Comparison of ENCODE assay signal across 18 cellular contexts in the genomic region with DNA sequence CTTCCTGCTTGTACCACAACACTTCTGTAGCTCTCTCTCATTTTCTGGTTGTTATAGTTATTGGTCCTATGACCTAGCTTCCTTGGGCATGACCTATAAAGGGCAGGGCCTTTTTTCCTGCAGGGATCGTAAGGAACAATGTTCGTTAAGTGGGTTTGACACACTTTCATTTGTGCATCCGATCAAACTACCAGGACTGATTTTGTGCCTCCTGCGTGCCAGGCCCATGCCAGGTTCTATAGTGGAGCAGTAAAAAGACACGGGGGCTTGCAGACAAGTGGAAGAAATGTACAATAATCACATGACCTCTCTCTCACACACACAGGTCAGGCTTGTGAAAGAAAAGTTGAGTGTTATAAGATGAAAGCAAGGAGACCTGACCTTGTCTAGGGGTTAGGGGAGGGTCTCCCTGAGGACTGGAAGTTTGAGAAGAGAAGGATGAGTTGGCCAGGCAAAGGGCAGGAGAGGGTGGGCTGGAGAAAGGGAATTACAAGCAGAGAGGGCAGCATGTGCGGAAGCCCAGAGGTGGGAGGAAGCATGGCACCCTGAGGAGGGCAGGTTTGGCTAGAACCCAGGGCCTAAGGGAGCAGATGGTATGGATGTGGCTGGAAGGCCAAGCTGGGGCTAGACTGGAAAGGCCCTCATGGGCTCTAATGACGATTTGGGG.
"Had no signal": no experiment of that assay in that cellular context is flagged by ENCODE, and none has a peak within 500 bp of the region (broad histone marks: within the 10 kb centered on the region; RNA-seq: fewer than 3 reads in every experiment).

No MANE protein-coding gene starts in this region.

- H3K27ac Mint-ChIP-seq: stimulated activated effector memory CD8-positive, alpha-beta T cell treated with anti-CD3 and anti-CD28 coated beads, Interleukin-12 subunit alpha, Interleukin-12 subunit beta, amount 100 ng/mL, for 72 hours had no signal

- H3K4me3 Mint-ChIP-seq: stimulated activated effector memory CD8-positive, alpha-beta T cell treated with anti-CD3 and anti-CD28 coated beads, Interleukin-12 subunit alpha, Interleukin-12 subunit beta, amount 100 ng/mL, for 72 hours had no signal

- H3K4me1 Mint-ChIP-seq: stimulated activated effector memory CD8-positive, alpha-beta T cell treated with anti-CD3 and anti-CD28 coated beads, Interleukin-12 subunit alpha, Interleukin-12 subunit beta, amount 100 ng/mL, for 72 hours had no signal

- H3K9me3 Mint-ChIP-seq: stimulated activated effector memory CD8-positive, alpha-beta T cell treated with anti-CD3 and anti-CD28 coated beads, Interleukin-12 subunit alpha, Interleukin-12 subunit beta, amount 100 ng/mL, for 72 hours had no signal

- FAIRE-seq: colon, kidney had no signal

- DNase-seq: activated CD4-positive, alpha-beta T cell treated with anti-CD3 and anti-CD28 coated beads for 48 hours; activated CD4-positive, CD25-positive, alpha-beta regulatory T cell; body of pancreas; central memory CD4-positive, alpha-beta T cell; foreskin melanocyte; hypothalamus; kidney; left lung; mammary epithelial cell; ovary; right lobe of liver; stimulated activated CD4-positive, alpha-beta T cell treated with anti-CD3 and anti-CD28 coated beads, Interleukin-4, amount 100 ng/mL, for 24 hours; T-helper 1 cell; T-helper 9 cell; testis; upper lobe of left lung had no signal

- H3K36me3 Mint-ChIP-seq: stimulated activated effector memory CD8-positive, alpha-beta T cell treated with anti-CD3 and anti-CD28 coated beads, Interleukin-12 subunit alpha, Interleukin-12 subunit beta, amount 100 ng/mL, for 72 hours had no signal

- ATAC-seq: body of pancreas; left lung; right lobe of liver; stimulated activated effector memory CD8-positive, alpha-beta T cell treated with anti-CD3 and anti-CD28 coated beads, Interleukin-12 subunit alpha, Interleukin-12 subunit beta, amount 100 ng/mL, for 72 hours had no signal
